Comparison of ENCODE assay signal across 18 cellular contexts in the genomic region with DNA sequence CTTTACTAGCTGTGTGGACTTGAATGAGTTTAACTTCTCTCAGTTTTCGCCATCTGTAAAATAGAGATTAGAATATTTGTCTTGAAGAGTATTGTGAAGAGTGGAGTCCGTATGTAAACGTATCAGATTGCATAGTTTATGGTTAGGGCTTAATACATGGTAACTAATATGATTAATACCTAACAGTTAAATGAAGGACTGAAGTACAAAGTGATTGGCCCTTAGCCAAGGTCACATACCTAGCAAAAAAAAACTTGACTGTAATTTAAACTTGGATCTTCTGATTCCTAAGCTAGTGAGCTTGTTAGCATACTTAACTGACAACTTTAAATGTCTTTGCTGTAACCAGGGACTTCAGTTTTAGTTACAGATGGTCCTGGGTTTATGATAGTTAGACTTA. TPM values are rescaled to one million over a fixed set of nuclear protein-coding genes. Genes with fewer than 3 reads are reported as not detected.
DNase-seq lines count a peak whose midpoint lies in the region; ATAC-seq and TF ChIP-seq lines count a peak whose summit lies in the region.
"Had no signal": no experiment of that assay in that cellular context is flagged by ENCODE, and none has a peak within 500 bp of the region (broad histone marks: within the 10 kb centered on the region; RNA-seq: fewer than 3 reads in every experiment).

No MANE protein-coding gene starts in this region.

- no peak for ATAC-seq in mucosa of descending colon
- ATAC-seq: SK-N-SH treated with all-trans-retinoic acid at 6 μM for 48 hours had no signal

- intact Hi-C loops in esophagus squamous epithelium (cut with DNase I) (no loop called here), mucosa of descending colon (cut with DNase I, micrococcal nuclease) (no loop called here)

- H3K4me1 ChIP-seq in esophagus squamous epithelium = peaks cover 0 to 21% (median 5%) of the 10 kb centered on the region in 3 donors
- peaks cover 13% of the 10 kb centered on the region for H3K4me1 ChIP-seq in mucosa of descending colon (ENCODE audit: low read depth)

- H3K9me3 ChIP-seq in esophagus squamous epithelium (no peaks in the 10 kb centered on the region), mucosa of descending colon (no peaks in the 10 kb centered on the region)
- H3K9me3 ChIP-seq: tibial artery had no signal

- H3K27me3 ChIP-seq in esophagus squamous epithelium = peaks cover 0 to 21% (median 0%) of the 10 kb centered on the region in 4 donors
- H3K27me3 ChIP-seq: BLaER1 treated with 17β-estradiol and CSF1 and Interleukin-3, amounts not matched to agents 10 nM and 100 nM; tibial artery had no signal

- H3K27ac ChIP-seq in esophagus squamous epithelium = peak overlapping the region in 3 of 4 donors; percentile 72 to 83 (median 73)
- H3K27ac ChIP-seq: BLaER1 treated with 17β-estradiol and CSF1 and Interleukin-3, amounts not matched to agents 10 nM and 100 nM; tibial artery; WERI-Rb-1 had no signal

- H3K4me3 ChIP-seq in esophagus squamous epithelium (peak overlapping the region in 2 of 4 donors; percentile 59 to 73), mucosa of descending colon (no peak overlapping the region)
- H3K4me3 ChIP-seq: BLaER1 treated with 17β-estradiol and CSF1 and Interleukin-3, amounts not matched to agents 10 nM and 100 nM had no signal

- TF ChIP-seq CTCF in esophagus squamous epithelium (IDR thresholded peaks at IDR 0.05) = no peak
- TF ChIP-seq CTCF in mucosa of descending colon (IDR thresholded peaks at IDR 0.05) = no peak

- DNase-seq in NCI-H2171 treated with DMSO at 0.1 percent for 48 hours (lab: John Stamatoyannopoulos, UW) = peak; percentile 35
- DNase-seq in NCI-H2171 (lab: John Stamatoyannopoulos, UW) = no peak
- DNase-seq in NCI-H524 treated with DMSO at 0.1 percent for 48 hours (lab: John Stamatoyannopoulos, UW) = peak; percentile 95
- DNase-seq in esophagus squamous epithelium (lab: John Stamatoyannopoulos, UW) = no peak
- DNase-seq in renal cortical epithelial cell (ENCODE audit: low read depth) = peak; percentile 36
- DNase-seq in mucosa of descending colon = no peak
- DNase-seq in HuH-7 (ENCODE audit: low spot score) = no peak
- DNase-seq in activated CD4-positive, alpha-beta T cell treated with anti-CD3 and anti-CD28 coated beads for 1 hour = no peak
- DNase-seq: 8988T; activated effector memory CD4-positive, alpha-beta T cell treated with anti-CD3 and anti-CD28 coated beads, Interleukin-2, amount 50 U/mL, for 16 hours; NCI-H1436; stimulated activated CD4-positive, alpha-beta T cell treated with anti-CD3 and anti-CD28 coated beads, Interleukin-4, amount 100 ng/mL, for 4 hours; tibial artery; WERI-Rb-1 had no signal

- WGBS in esophagus squamous epithelium, 2 donors = 68 to 82% methylated on average over 3 of the region's 3 CpGs

- TF ChIP-seq POLR2A in esophagus squamous epithelium (IDR thresholded peaks at IDR 0.05) = no peak

- no peaks in the 10 kb centered on the region for H3K36me3 ChIP-seq in esophagus squamous epithelium
- H3K36me3 ChIP-seq in mucosa of descending colon (ENCODE audit: low read depth) = no peaks in the 10 kb centered on the region
- H3K36me3 ChIP-seq: BLaER1 treated with 17β-estradiol and CSF1 and Interleukin-3, amounts not matched to agents 10 nM and 100 nM; tibial artery; WERI-Rb-1 had no signal

RNA-seq across cellular contexts. Expression of gene GIPC2, which starts 1.9 kb away (rescaled TPM):
- total RNA-seq in esophagus squamous epithelium (1 to 10 TPM; 2.8 to 4.2 (median 3.7) TPM), renal cortical epithelial cell (1.1 and 4.9 TPM in 2 replicates), mucosa of descending colon (10 to 100 TPM; 12.8 to 34.7 (median 27.9) TPM)
- total RNA-seq: astrocyte, NCI-H460 had no signal

RNA-seq across cellular contexts. Expression of gene DNAJB4, which starts 42.9 kb away (rescaled TPM):
- total RNA-seq in esophagus squamous epithelium (10 to 100 TPM; 11.9 to 27.3 (median 22.5) TPM), renal cortical epithelial cell (8.0 and 43.4 TPM in 2 replicates), mucosa of descending colon (10 to 100 TPM; 15.8 to 42.2 (median 19.4) TPM)

Comparison
In these comparisons a context has a peak if more than half of its experiments do, and no peak if none do; other contexts are left out.
1. DNase-seq: peak in NCI-H2171 treated with DMSO at 0.1 percent for 48 hours (single experiment), NCI-H524 treated with DMSO at 0.1 percent for 48 hours (single experiment) and renal cortical epithelial cell (single experiment); none in NCI-H2171 (single experiment), esophagus squamous epithelium (single experiment), mucosa of descending colon (0 of 3), HuH-7 (single experiment) and activated CD4-positive, alpha-beta T cell treated with anti-CD3 and anti-CD28 coated beads for 1 hour (single experiment).